8 cellular contexts compared by ENCODE assay signal in genomic region chr20:36835453-36836198, GRCh38. TPM values are rescaled to one million over a fixed set of nuclear protein-coding genes. Genes with fewer than 3 reads are reported as not detected.
A peak's percentile ranks its signal among the peaks of the same experiment; 100 is the strongest.
DNase-seq lines count a peak whose midpoint lies in the region; ATAC-seq and TF ChIP-seq lines count a peak whose summit lies in the region.

No MANE protein-coding gene starts in this region.

- no peak overlapping the region for H3K27ac ChIP-seq in cardiac muscle cell
- no peak overlapping the region for H3K27ac ChIP-seq in parathyroid adenoma
- H3K27ac ChIP-seq in thyroid gland = peak overlapping the region; percentile 39 to 80 (median 61)

- TF ChIP-seq POLR2A in thyroid gland (IDR thresholded peaks at IDR 0.05) = peak in 1 of 2 donors; percentile 9

- H3K9me3 ChIP-seq in cardiac muscle cell (ENCODE audit: low read depth) (no peaks in the 10 kb centered on the region), parathyroid adenoma (ENCODE audit: control insufficient read depth, low read length) (no peaks in the 10 kb centered on the region), thyroid gland (no peaks in the 10 kb centered on the region)

- peaks cover 3% of the 10 kb centered on the region for H3K27me3 Mint-ChIP-seq in HFFc6 (ENCODE audit: insufficient read depth)
- no peaks in the 10 kb centered on the region for H3K27me3 Mint-ChIP-seq in activated naive CD8-positive, alpha-beta T cell treated with anti-CD3 and anti-CD28 coated beads, Interleukin-2, amount 10 ng/mL, durations not matched to agents 7 days and 5 days

- H3K4me1 ChIP-seq in cardiac muscle cell (ENCODE audit: low read depth) (peaks cover 13% of the 10 kb centered on the region), parathyroid adenoma (peaks cover 5% of the 10 kb centered on the region), thyroid gland (peaks cover 43 to 55% of the 10 kb centered on the region in 2 donors)

- peak overlapping the region; percentile 25 for H2AFZ ChIP-seq in parathyroid adenoma

- H3K4me3 ChIP-seq in cardiac muscle cell (no peak overlapping the region), parathyroid adenoma (ENCODE audit: low read depth, low read length) (no peak overlapping the region), thyroid gland (replicated peaks in 1 of 3) (no peak overlapping the region)

- peak overlapping the region; percentile 80 for H3K27ac Mint-ChIP-seq in HFFc6
- peak overlapping the region; percentile 91 for H3K27ac Mint-ChIP-seq in activated naive CD8-positive, alpha-beta T cell treated with anti-CD3 and anti-CD28 coated beads, Interleukin-2, amount 10 ng/mL, durations not matched to agents 7 days and 5 days

- no peaks in the 10 kb centered on the region for H3K9me3 Mint-ChIP-seq in HFFc6
- H3K9me3 Mint-ChIP-seq in activated naive CD8-positive, alpha-beta T cell treated with anti-CD3 and anti-CD28 coated beads, Interleukin-2, amount 10 ng/mL, durations not matched to agents 7 days and 5 days = no peaks in the 10 kb centered on the region

- TF ChIP-seq CTCF in HFFc6 (IDR thresholded peaks at IDR 0.05) = no peak
- TF ChIP-seq CTCF in cardiac muscle cell (IDR thresholded peaks at IDR 0.05; ENCODE audit: low read depth, low read length) = no peak
- no peak for TF ChIP-seq CTCF in parathyroid adenoma (IDR thresholded peaks at IDR 0.05)
- TF ChIP-seq CTCF in thyroid gland (IDR thresholded peaks at IDR 0.05) = no peak

- H3K4me3 Mint-ChIP-seq in HFFc6 = peak overlapping the region; percentile 76
- peak overlapping the region; percentile 90 for H3K4me3 Mint-ChIP-seq in activated naive CD8-positive, alpha-beta T cell treated with anti-CD3 and anti-CD28 coated beads, Interleukin-2, amount 10 ng/mL, durations not matched to agents 7 days and 5 days

- ATAC-seq in activated naive CD8-positive, alpha-beta T cell treated with anti-CD3 and anti-CD28 coated beads, Interleukin-2, amount 10 ng/mL, durations not matched to agents 7 days and 5 days (ENCODE audit: low read depth) = peak; percentile 96

- intact Hi-C loops in thyroid gland (cut with DNase I) = no loop called here

- peaks cover 16% of the 10 kb centered on the region for H3K79me2 ChIP-seq in parathyroid adenoma

- WGBS in thyroid gland, 2 donors = 5% methylated on average over 21 to 28 of the region's 28 CpGs

- peaks cover 3% of the 10 kb centered on the region for H3K36me3 ChIP-seq in cardiac muscle cell
- H3K36me3 ChIP-seq in parathyroid adenoma (ENCODE audit: control insufficient read depth, insufficient read depth, low read length) = no peaks in the 10 kb centered on the region
- H3K36me3 ChIP-seq in thyroid gland = peaks cover 12 to 16% of the 10 kb centered on the region in 2 donors

- peak; percentile 99 for DNase-seq in GM03348 (ENCODE audit: low spot score)
- DNase-seq in HFFc6 = peak; percentile 92
- peak; percentile 90 for DNase-seq in NCI-H1092 treated with DMSO at 0.1 percent for 48 hours (lab: John Stamatoyannopoulos, UW)
- DNase-seq in SKM-1 treated with dmso at 0.1 percent for 144 hours (lab: John Stamatoyannopoulos, UW; ENCODE audit: unreplicated experiment) = peak; percentile 77
- peak; percentile 87 for DNase-seq in activated naive CD8-positive, alpha-beta T cell treated with anti-CD3 and anti-CD28 coated beads, Interleukin-2, amount 10 ng/mL, durations not matched to agents 7 days and 5 days
- peak; percentile 95 to 97 for DNase-seq in cardiac muscle cell (ENCODE audit: low read depth in 1 of 2, low spot score in 1 of 2)
- DNase-seq in thyroid gland = peak; percentile 93

- H3K27me3 ChIP-seq in cardiac muscle cell = no peaks in the 10 kb centered on the region
- no peaks in the 10 kb centered on the region for H3K27me3 ChIP-seq in parathyroid adenoma (ENCODE audit: control insufficient read depth, insufficient read depth, low read length)
- no peaks in the 10 kb centered on the region for H3K27me3 ChIP-seq in thyroid gland

- peaks cover 60% of the 10 kb centered on the region for H3K4me1 Mint-ChIP-seq in HFFc6 (ENCODE audit: low read depth)
- H3K4me1 Mint-ChIP-seq in activated naive CD8-positive, alpha-beta T cell treated with anti-CD3 and anti-CD28 coated beads, Interleukin-2, amount 10 ng/mL, durations not matched to agents 7 days and 5 days = peaks cover 19% of the 10 kb centered on the region

- H3K36me3 Mint-ChIP-seq in HFFc6 (ENCODE audit: low read depth) = no peaks in the 10 kb centered on the region; the same call in 1 of the 2 replicates
- H3K36me3 Mint-ChIP-seq in activated naive CD8-positive, alpha-beta T cell treated with anti-CD3 and anti-CD28 coated beads, Interleukin-2, amount 10 ng/mL, durations not matched to agents 7 days and 5 days = no peaks in the 10 kb centered on the region

- POLR2A ChIA-PET in activated naive CD8-positive, alpha-beta T cell treated with anti-CD3 and anti-CD28 coated beads, Interleukin-2, amount 10 ng/mL, durations not matched to agents 7 days and 5 days (lab: Charles Lee) = interaction anchor here (0.6 to 3.5 kb wide), 13 partner anchors 8 to 1850 kb away, joined by 3 to 33 read pairs (median 7); partner anchors contain the start of genes DSN1 and TGIF2

- peak overlapping the region; percentile 33 for H3K4me2 ChIP-seq in parathyroid adenoma (ENCODE audit: low read length)

- no peak overlapping the region for H3K9ac ChIP-seq in parathyroid adenoma

RNA-seq across cellular contexts. Expression of gene TLDC2, which starts 40.3 kb away (rescaled TPM):
- under 1 TPM; 0.17 to 0.55 (median 0.39) TPM for total RNA-seq in HFFc6 (2021; fragmentation: NEBNext Ultra II Directional; extraction: Animal tissue kit (Norgen Biotek cat#: 25700))
- total RNA-seq in activated naive CD8-positive, alpha-beta T cell treated with anti-CD3 and anti-CD28 coated beads, Interleukin-2, amount 10 ng/mL, durations not matched to agents 7 days and 5 days = not detected
- total RNA-seq in cardiac muscle cell (0.32 TPM in 1 of 2 replicates, not detected in the other), thyroid gland (1 to 10 TPM in 2 of 4 donors, under 1 TPM in 2; 0.45 to 2.5 (median 1.1) TPM)
- not detected in 2 replicates for polyA plus RNA-seq in cardiac muscle cell

Comparison
In these comparisons a context has a peak if more than half of its experiments do, and no peak if none do; other contexts are left out.
1. H3K27ac ChIP-seq: peak in thyroid gland (3 of 3); none in cardiac muscle cell (single experiment) and parathyroid adenoma (single experiment).
2. Peak in every context shown above with its lines, with median percentiles within 50 percentile points of each other: DNase-seq.